In the genomic region with DNA sequence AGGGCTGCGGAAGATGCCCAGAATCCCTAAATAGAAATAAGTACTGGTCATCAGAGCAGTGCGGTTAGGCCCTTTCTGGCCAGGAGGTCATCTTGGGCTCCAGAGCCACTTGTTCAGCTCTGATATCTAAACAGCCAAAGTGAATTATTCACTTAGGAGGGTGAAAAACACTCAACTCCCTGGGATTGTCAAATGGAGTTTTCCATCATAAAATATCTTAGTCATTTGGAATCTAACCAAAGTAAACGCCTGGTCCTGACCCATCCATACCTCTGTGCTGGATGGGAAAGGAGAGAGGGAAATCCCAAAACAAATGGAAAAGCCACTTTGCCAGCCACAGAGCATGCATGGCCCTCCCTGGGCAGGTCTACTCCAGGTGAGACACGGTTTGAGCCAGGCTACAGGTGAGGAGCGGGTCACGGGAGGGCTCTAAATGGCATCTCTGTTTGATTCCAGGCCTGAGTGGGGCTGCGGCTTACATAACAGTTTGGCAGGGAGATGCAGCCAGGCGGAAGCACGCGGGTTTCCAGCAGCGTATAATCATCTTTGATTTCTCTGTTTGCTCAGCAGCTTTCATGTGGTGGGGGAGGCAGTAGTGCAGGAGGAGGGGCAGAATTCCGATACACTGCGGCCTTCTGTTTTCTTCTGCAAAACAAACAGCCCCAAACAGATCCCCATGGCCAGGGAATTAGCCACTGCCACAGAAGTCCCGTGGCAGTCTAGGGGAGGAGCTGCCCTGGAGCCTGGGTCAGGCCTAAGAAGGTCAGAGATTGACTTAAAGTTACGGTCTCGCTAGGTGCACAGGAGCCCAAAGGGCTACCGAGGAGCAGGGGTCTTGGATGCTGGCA, we compare ENCODE assay signal across 10 cellular contexts. TPM values are rescaled to one million over a fixed set of nuclear protein-coding genes. Genes with fewer than 3 reads are reported as not detected.
DNase-seq lines count a peak whose midpoint lies in the region; ATAC-seq and TF ChIP-seq lines count a peak whose summit lies in the region.
"Had no signal": no experiment of that assay in that cellular context is flagged by ENCODE, and none has a peak within 500 bp of the region (broad histone marks: within the 10 kb centered on the region; RNA-seq: fewer than 3 reads in every experiment).

No MANE protein-coding gene starts in this region.

- H3K79me1 ChIP-seq in mesenchymal stem cell (replicated peaks; ENCODE audit: low read length, poor library complexity, severe bottlenecking): no peaks in the 10 kb centered on the region

- H3K4me2 ChIP-seq in mesenchymal stem cell (ENCODE audit: low read length, poor library complexity, severe bottlenecking): no peak overlapping the region

- no peak for TF ChIP-seq CTCF in activated CD8-positive, alpha-beta T cell treated with anti-CD3 and anti-CD28 coated beads for 36 hours (IDR thresholded peaks at IDR 0.05)

- H2BK5ac ChIP-seq in mesenchymal stem cell (ENCODE audit: low read depth, low read length, poor library complexity, severe bottlenecking): no peak overlapping the region

- no peak overlapping the region for H3K4me3 Mint-ChIP-seq in activated CD4-positive, alpha-beta memory T cell treated with anti-CD3 and anti-CD28 coated beads, Interleukin-2, amount 10 ng/mL, durations not matched to agents 7 days and 5 days
- no peak overlapping the region for H3K4me3 Mint-ChIP-seq in activated CD8-positive, alpha-beta T cell treated with anti-CD3 and anti-CD28 coated beads for 36 hours
- H3K4me3 Mint-ChIP-seq: CD14-positive monocyte had no signal

- no peaks in the 10 kb centered on the region for H3K36me3 ChIP-seq in mesenchymal stem cell (ENCODE audit: control insufficient read depth in 1 of 2, insufficient read depth in 2 of 2, low read depth in 1 of 2, low read length in 2 of 2)
- no peaks in the 10 kb centered on the region for H3K36me3 ChIP-seq in aorta (ENCODE audit: control insufficient read depth in 1 of 2, insufficient read depth in 2 of 2, low read length in 1 of 2)

- no peaks in the 10 kb centered on the region for H3K9me3 Mint-ChIP-seq in activated CD4-positive, alpha-beta memory T cell treated with anti-CD3 and anti-CD28 coated beads, Interleukin-2, amount 10 ng/mL, durations not matched to agents 7 days and 5 days
- H3K9me3 Mint-ChIP-seq in activated CD8-positive, alpha-beta T cell treated with anti-CD3 and anti-CD28 coated beads for 36 hours: no peaks in the 10 kb centered on the region

- no peaks in the 10 kb centered on the region for H3K9me3 ChIP-seq in mesenchymal stem cell (ENCODE audit: control insufficient read depth, low read length)
- no peaks in the 10 kb centered on the region for H3K9me3 ChIP-seq in aorta (ENCODE audit: control insufficient read depth, low read length)

- no peak overlapping the region for H3K27ac Mint-ChIP-seq in activated CD4-positive, alpha-beta memory T cell treated with anti-CD3 and anti-CD28 coated beads, Interleukin-2, amount 10 ng/mL, durations not matched to agents 7 days and 5 days
- no peak overlapping the region for H3K27ac Mint-ChIP-seq in activated CD8-positive, alpha-beta T cell treated with anti-CD3 and anti-CD28 coated beads for 36 hours
- H3K27ac Mint-ChIP-seq: CD14-positive monocyte had no signal

- H2AFZ ChIP-seq in mesenchymal stem cell (ENCODE audit: low read depth, low read length): no peak overlapping the region

- H3K27me3 ChIP-seq in mesenchymal stem cell (ENCODE audit: control insufficient read depth in 1 of 2, insufficient read depth in 1 of 2, low read length in 2 of 2) (peaks cover 0 to 7% of the 10 kb centered on the region in 2 experiments), aorta (ENCODE audit: control insufficient read depth in 1 of 2, insufficient read depth in 2 of 2, low read length in 1 of 2) (peaks cover 0 to 3% of the 10 kb centered on the region in 2 donors)

- no peak overlapping the region for H3K23ac ChIP-seq in mesenchymal stem cell (ENCODE audit: low read length in 2 of 2)

- H3K18ac ChIP-seq in mesenchymal stem cell (ENCODE audit: low read depth in 1 of 2, low read length in 2 of 2): no peak overlapping the region

- WGBS in mesenchymal stem cell: 86% methylated on average over 17 of the region's 17 CpGs
- 80% methylated on average over 17 of the region's 17 CpGs for WGBS in aorta, 2 donors

- H3K36me3 Mint-ChIP-seq in activated CD4-positive, alpha-beta memory T cell treated with anti-CD3 and anti-CD28 coated beads, Interleukin-2, amount 10 ng/mL, durations not matched to agents 7 days and 5 days (ENCODE audit: low read depth): no peaks in the 10 kb centered on the region
- H3K36me3 Mint-ChIP-seq in activated CD8-positive, alpha-beta T cell treated with anti-CD3 and anti-CD28 coated beads for 36 hours (ENCODE audit: low read depth): no peaks in the 10 kb centered on the region
- H3K36me3 Mint-ChIP-seq: CD14-positive monocyte had no signal

- intact Hi-C loops in Right ventricle myocardium inferior (cut with DNase I) (no loop called here), cardiac septum (cut with DNase I) (no loop called here), aorta (cut with DNase I) (no loop called here)
- intact Hi-C loops in activated CD8-positive, alpha-beta T cell treated with anti-CD3 and anti-CD28 coated beads for 36 hours (cut with micrococcal nuclease): loop anchor here (5.0 kb wide), 1 partner anchor 33 kb away; no protein-coding TSS in a partner anchor

- no peak overlapping the region for H2AK5ac ChIP-seq in mesenchymal stem cell (ENCODE audit: low read length, severe bottlenecking)

- no peak overlapping the region for H2BK15ac ChIP-seq in mesenchymal stem cell (ENCODE audit: low read depth, poor library complexity, severe bottlenecking)

- CTCF ChIA-PET in activated CD4-positive, alpha-beta memory T cell treated with anti-CD3 and anti-CD28 coated beads, Interleukin-2, amount 10 ng/mL, durations not matched to agents 7 days and 5 days (lab: Charles Lee): no interaction called here
- CTCF ChIA-PET in activated CD8-positive, alpha-beta T cell treated with anti-CD3 and anti-CD28 coated beads for 36 hours (lab: Charles Lee): interaction anchor here (1.2 kb wide), 1 partner anchor 22 kb away, joined by 3 read pairs; no protein-coding TSS in a partner anchor

- H3K4me1 ChIP-seq in mesenchymal stem cell (ENCODE audit: control insufficient read depth, insufficient read depth, low read depth, low read length): peaks cover 11% of the 10 kb centered on the region
- H3K4me1 ChIP-seq in aorta (ENCODE audit: control insufficient read depth in 1 of 2, insufficient read depth in 2 of 2, low read length in 2 of 2): no peaks in the 10 kb centered on the region

- H2BK120ac ChIP-seq in mesenchymal stem cell (ENCODE audit: low read depth, low read length): no peak overlapping the region

- no peak overlapping the region for H3K14ac ChIP-seq in mesenchymal stem cell (ENCODE audit: low read length in 2 of 2)

- no peak overlapping the region for H4K91ac ChIP-seq in mesenchymal stem cell (ENCODE audit: low read length)

- DNase-seq in Right ventricle myocardium inferior (ENCODE audit: missing footprints): no peak
- no peak for DNase-seq in cardiac septum (ENCODE audit: low spot score)
- no peak for DNase-seq in mesenchymal stem cell
- no peak for DNase-seq in aorta
- DNase-seq in activated CD4-positive, alpha-beta memory T cell treated with anti-CD3 and anti-CD28 coated beads, Interleukin-2, amount 10 ng/mL, durations not matched to agents 7 days and 5 days: no peak
- DNase-seq in activated CD8-positive, alpha-beta T cell treated with anti-CD3 and anti-CD28 coated beads for 36 hours: no peak
- DNase-seq: activated CD8-positive, alpha-beta memory T cell treated with anti-CD3 and anti-CD28 coated beads, Interleukin-2, amount 50 U/mL, for 48 hours had no signal

- no peak overlapping the region for H3K4ac ChIP-seq in mesenchymal stem cell (ENCODE audit: low read depth in 1 of 2, low read length in 2 of 2)

- POLR2A ChIA-PET in activated CD4-positive, alpha-beta memory T cell treated with anti-CD3 and anti-CD28 coated beads, Interleukin-2, amount 10 ng/mL, durations not matched to agents 7 days and 5 days (lab: Charles Lee): no interaction called here
- POLR2A ChIA-PET in activated CD8-positive, alpha-beta T cell treated with anti-CD3 and anti-CD28 coated beads for 36 hours (lab: Charles Lee): no interaction called here

- peak overlapping the region; percentile 92 for H3K27ac ChIP-seq in cingulate gyrus (ENCODE audit: low read depth, low read length)
- H3K27ac ChIP-seq in mesenchymal stem cell (ENCODE audit: low read length, poor library complexity, severe bottlenecking): peak overlapping the region; percentile 22
- no peak overlapping the region for H3K27ac ChIP-seq in aorta (ENCODE audit: low read depth in 1 of 2, low read length in 2 of 2)

- H3K4me3 ChIP-seq in mesenchymal stem cell (ENCODE audit: insufficient read depth in 1 of 2, low read depth in 1 of 2, low read length in 2 of 2) (no peak overlapping the region), aorta (ENCODE audit: low read length in 2 of 2) (no peak overlapping the region)

- H3K27me3 Mint-ChIP-seq in activated CD4-positive, alpha-beta memory T cell treated with anti-CD3 and anti-CD28 coated beads, Interleukin-2, amount 10 ng/mL, durations not matched to agents 7 days and 5 days: peaks cover 17% of the 10 kb centered on the region
- no peaks in the 10 kb centered on the region for H3K27me3 Mint-ChIP-seq in activated CD8-positive, alpha-beta T cell treated with anti-CD3 and anti-CD28 coated beads for 36 hours

- peak; percentile 82 for ATAC-seq in Right ventricle myocardium inferior
- peak; percentile 67 for ATAC-seq in aorta (ENCODE audit: low FRiP score)
- ATAC-seq in HG03571 (IDR thresholded peaks at IDR 0.05; ENCODE audit: unreplicated experiment): no peak
- ATAC-seq in activated CD8-positive, alpha-beta T cell treated with anti-CD3 and anti-CD28 coated beads for 36 hours: no peak

- no peaks in the 10 kb centered on the region for H3K4me1 Mint-ChIP-seq in activated CD4-positive, alpha-beta memory T cell treated with anti-CD3 and anti-CD28 coated beads, Interleukin-2, amount 10 ng/mL, durations not matched to agents 7 days and 5 days
- H3K4me1 Mint-ChIP-seq in activated CD8-positive, alpha-beta T cell treated with anti-CD3 and anti-CD28 coated beads for 36 hours (ENCODE audit: low read depth): no peaks in the 10 kb centered on the region
- H3K4me1 Mint-ChIP-seq: CD14-positive monocyte had no signal

- no peak overlapping the region for H4K8ac ChIP-seq in mesenchymal stem cell (ENCODE audit: low read length)

- no peak overlapping the region for H3K9ac ChIP-seq in mesenchymal stem cell (ENCODE audit: low read length)

- no peak overlapping the region for H2BK12ac ChIP-seq in mesenchymal stem cell (ENCODE audit: low read length in 2 of 2)

RNA-seq across cellular contexts. Expression of gene ZNF648, which starts 59.1 kb away (rescaled TPM):
- total RNA-seq in Right ventricle myocardium inferior (not detected), cardiac septum (not detected), aorta (not detected)
- polyA plus RNA-seq in mesenchymal stem cell (2013, experiment 1 of 2): not detected
- polyA plus RNA-seq in mesenchymal stem cell (2013, experiment 2 of 2): not detected
- polyA plus RNA-seq in aorta: not detected
- not detected for total RNA-seq in activated CD4-positive, alpha-beta memory T cell treated with anti-CD3 and anti-CD28 coated beads, Interleukin-2, amount 10 ng/mL, durations not matched to agents 7 days and 5 days
- not detected for total RNA-seq in activated CD8-positive, alpha-beta T cell treated with anti-CD3 and anti-CD28 coated beads for 36 hours
- polyA plus RNA-seq: CD14-positive monocyte had no signal

Comparison
In these comparisons a context has a peak if more than half of its experiments do, and no peak if none do; other contexts are left out.
1. ATAC-seq: peak in Right ventricle myocardium inferior (single experiment) and aorta (single experiment); none in HG03571 (single experiment) and activated CD8-positive, alpha-beta T cell treated with anti-CD3 and anti-CD28 coated beads for 36 hours (single experiment).
2. H3K27ac ChIP-seq: peak in cingulate gyrus (single experiment) and mesenchymal stem cell (single experiment); none in aorta (0 of 2).